In genomic region chr11:12087075-12087775, GRCh38 we compare ENCODE assay signal across 2 cellular contexts.
TF ChIP-seq lines count a peak whose summit lies in the region.

No MANE protein-coding gene starts in this region.

TF ChIP-seq in WTC11, 78 proteins besides CTCF, POLR2A, EP300 and RAD21 (continued from another document):
- TF ChIP-seq RORB (CRISPR knock-in tag; IDR thresholded peaks at IDR 0.05), result no peak
- TF ChIP-seq, protein P1, sequence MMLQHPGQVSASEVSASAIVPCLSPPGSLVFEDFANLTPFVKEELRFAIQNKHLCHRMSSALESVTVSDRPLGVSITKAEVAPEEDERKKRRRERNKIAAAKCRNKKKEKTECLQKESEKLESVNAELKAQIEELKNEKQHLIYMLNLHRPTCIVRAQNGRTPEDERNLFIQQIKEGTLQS (CRISPR knock-in tag; conservative IDR thresholded peaks at IDR 0.05), result no peak
- TF ChIP-seq, protein P2, sequence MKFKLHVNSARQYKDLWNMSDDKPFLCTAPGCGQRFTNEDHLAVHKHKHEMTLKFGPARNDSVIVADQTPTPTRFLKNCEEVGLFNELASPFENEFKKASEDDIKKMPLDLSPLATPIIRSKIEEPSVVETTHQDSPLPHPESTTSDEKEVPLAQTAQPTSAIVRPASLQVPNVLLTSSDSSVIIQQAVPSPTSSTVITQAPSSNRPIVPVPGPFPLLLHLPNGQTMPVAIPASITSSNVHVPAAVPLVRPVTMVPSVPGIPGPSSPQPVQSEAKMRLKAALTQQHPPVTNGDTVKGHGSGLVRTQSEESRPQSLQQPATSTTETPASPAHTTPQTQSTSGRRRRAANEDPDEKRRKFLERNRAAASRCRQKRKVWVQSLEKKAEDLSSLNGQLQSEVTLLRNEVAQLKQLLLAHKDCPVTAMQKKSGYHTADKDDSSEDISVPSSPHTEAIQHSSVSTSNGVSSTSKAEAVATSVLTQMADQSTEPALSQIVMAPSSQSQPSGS (CRISPR knock-in tag; IDR thresholded peaks at IDR 0.05; ENCODE audit: borderline replicate concordance, low read depth), result no peak
- TF ChIP-seq, protein P3, sequence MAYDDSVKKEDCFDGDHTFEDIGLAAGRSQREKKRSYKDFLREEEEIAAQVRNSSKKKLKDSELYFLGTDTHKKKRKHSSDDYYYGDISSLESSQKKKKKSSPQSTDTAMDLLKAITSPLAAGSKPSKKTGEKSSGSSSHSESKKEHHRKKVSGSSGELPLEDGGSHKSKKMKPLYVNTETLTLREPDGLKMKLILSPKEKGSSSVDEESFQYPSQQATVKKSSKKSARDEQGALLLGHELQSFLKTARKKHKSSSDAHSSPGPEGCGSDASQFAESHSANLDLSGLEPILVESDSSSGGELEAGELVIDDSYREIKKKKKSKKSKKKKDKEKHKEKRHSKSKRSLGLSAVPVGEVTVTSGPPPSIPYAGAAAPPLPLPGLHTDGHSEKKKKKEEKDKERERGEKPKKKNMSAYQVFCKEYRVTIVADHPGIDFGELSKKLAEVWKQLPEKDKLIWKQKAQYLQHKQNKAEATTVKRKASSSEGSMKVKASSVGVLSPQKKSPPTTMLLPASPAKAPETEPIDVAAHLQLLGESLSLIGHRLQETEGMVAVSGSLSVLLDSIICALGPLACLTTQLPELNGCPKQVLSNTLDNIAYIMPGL (CRISPR knock-in tag; IDR thresholded peaks at IDR 0.05), result no peak
- TF ChIP-seq, protein P4, sequence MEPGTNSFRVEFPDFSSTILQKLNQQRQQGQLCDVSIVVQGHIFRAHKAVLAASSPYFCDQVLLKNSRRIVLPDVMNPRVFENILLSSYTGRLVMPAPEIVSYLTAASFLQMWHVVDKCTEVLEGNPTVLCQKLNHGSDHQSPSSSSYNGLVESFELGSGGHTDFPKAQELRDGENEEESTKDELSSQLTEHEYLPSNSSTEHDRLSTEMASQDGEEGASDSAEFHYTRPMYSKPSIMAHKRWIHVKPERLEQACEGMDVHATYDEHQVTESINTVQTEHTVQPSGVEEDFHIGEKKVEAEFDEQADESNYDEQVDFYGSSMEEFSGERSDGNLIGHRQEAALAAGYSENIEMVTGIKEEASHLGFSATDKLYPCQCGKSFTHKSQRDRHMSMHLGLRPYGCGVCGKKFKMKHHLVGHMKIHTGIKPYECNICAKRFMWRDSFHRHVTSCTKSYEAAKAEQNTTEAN (CRISPR knock-in tag; IDR thresholded peaks at IDR 0.05), result no peak
- no peak for TF ChIP-seq OVOL2 (CRISPR knock-in tag; IDR thresholded peaks at IDR 0.05; ENCODE audit: borderline replicate concordance)
- TF ChIP-seq CBFB (CRISPR knock-in tag; IDR thresholded peaks at IDR 0.05; ENCODE audit: low read depth), result no peak
- no peak for TF ChIP-seq ESRRA (CRISPR knock-in tag; IDR thresholded peaks at IDR 0.05; ENCODE audit: borderline replicate concordance)
- TF ChIP-seq NR2C2 (CRISPR knock-in tag; IDR thresholded peaks at IDR 0.05), result no peak
- TF ChIP-seq, protein P5, sequence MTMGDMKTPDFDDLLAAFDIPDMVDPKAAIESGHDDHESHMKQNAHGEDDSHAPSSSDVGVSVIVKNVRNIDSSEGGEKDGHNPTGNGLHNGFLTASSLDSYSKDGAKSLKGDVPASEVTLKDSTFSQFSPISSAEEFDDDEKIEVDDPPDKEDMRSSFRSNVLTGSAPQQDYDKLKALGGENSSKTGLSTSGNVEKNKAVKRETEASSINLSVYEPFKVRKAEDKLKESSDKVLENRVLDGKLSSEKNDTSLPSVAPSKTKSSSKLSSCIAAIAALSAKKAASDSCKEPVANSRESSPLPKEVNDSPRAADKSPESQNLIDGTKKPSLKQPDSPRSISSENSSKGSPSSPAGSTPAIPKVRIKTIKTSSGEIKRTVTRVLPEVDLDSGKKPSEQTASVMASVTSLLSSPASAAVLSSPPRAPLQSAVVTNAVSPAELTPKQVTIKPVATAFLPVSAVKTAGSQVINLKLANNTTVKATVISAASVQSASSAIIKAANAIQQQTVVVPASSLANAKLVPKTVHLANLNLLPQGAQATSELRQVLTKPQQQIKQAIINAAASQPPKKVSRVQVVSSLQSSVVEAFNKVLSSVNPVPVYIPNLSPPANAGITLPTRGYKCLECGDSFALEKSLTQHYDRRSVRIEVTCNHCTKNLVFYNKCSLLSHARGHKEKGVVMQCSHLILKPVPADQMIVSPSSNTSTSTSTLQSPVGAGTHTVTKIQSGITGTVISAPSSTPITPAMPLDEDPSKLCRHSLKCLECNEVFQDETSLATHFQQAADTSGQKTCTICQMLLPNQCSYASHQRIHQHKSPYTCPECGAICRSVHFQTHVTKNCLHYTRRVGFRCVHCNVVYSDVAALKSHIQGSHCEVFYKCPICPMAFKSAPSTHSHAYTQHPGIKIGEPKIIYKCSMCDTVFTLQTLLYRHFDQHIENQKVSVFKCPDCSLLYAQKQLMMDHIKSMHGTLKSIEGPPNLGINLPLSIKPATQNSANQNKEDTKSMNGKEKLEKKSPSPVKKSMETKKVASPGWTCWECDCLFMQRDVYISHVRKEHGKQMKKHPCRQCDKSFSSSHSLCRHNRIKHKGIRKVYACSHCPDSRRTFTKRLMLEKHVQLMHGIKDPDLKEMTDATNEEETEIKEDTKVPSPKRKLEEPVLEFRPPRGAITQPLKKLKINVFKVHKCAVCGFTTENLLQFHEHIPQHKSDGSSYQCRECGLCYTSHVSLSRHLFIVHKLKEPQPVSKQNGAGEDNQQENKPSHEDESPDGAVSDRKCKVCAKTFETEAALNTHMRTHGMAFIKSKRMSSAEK (CRISPR knock-in tag; IDR thresholded peaks at IDR 0.05; ENCODE audit: borderline replicate concordance), result no peak

TF ChIP-seq in H1, 55 proteins besides CTCF, POLR2A, EP300 and RAD21:
- TF ChIP-seq, protein P6, sequence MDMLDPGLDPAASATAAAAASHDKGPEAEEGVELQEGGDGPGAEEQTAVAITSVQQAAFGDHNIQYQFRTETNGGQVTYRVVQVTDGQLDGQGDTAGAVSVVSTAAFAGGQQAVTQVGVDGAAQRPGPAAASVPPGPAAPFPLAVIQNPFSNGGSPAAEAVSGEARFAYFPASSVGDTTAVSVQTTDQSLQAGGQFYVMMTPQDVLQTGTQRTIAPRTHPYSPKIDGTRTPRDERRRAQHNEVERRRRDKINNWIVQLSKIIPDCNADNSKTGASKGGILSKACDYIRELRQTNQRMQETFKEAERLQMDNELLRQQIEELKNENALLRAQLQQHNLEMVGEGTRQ (IDR thresholded peaks at IDR 0.05; ENCODE audit: low read length), result no peak
- TF ChIP-seq SP4 (IDR thresholded peaks at IDR 0.05; ENCODE audit: low read length), result no peak
- TF ChIP-seq PHF8 (conservative IDR thresholded peaks at IDR 0.05; ENCODE audit: low read depth, low read length), result no peak
- no peak for TF ChIP-seq CREB1 (IDR thresholded peaks at IDR 0.05)
- TF ChIP-seq, protein P1 (IDR thresholded peaks at IDR 0.05; ENCODE audit: insufficient read depth, low read depth, low read length), result no peak
- TF ChIP-seq CHD1 (IDR thresholded peaks at IDR 0.05; ENCODE audit: low read depth, low read length), result no peak
- no peak for TF ChIP-seq FOSL1 (IDR thresholded peaks at IDR 0.05; ENCODE audit: insufficient read depth, low read depth, low read length)
- TF ChIP-seq KDM4A (IDR thresholded peaks at IDR 0.05; ENCODE audit: low read depth, low read length, severe bottlenecking), result no peak
- TF ChIP-seq SIN3A (conservative IDR thresholded peaks at IDR 0.05 in 1 of 2, IDR thresholded peaks at IDR 0.05 in 1 of 2; ENCODE audit: low read depth in 1 of 2, low read length in 2 of 2), result no peak
